Comparison of ENCODE assay signal across 7 cellular contexts in the genomic region with DNA sequence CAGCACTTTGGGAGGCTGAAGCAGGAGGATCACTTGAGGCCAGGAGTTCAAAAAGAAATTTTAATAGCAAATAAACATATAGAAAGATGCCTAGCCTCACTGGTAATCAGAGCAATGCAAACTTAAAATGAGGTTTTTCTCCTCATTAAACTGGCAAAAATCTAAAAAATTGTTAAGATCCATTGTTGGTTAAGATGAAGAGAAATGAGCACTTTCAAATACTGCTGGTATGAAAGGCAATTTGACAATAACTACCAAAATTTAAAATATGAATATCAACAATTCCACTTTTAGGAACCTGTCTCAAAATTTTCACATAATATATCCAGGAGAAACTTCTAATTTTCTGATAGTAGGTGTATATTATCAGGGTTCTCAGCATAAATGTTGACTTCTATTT.
"Had no signal": no experiment of that assay in that cellular context is flagged by ENCODE, and none has a peak within 500 bp of the region (broad histone marks: within the 10 kb centered on the region; RNA-seq: fewer than 3 reads in every experiment).

No MANE protein-coding gene starts in this region.

- FAIRE-seq: GM12878, GM12891, GM12892, GM18507, GM19239 had no signal

- DNase-seq: GDM1, GF-D8 had no signal

- ATAC-seq: GM12878 had no signal

- H3K4me3 ChIP-seq: GM12878 had no signal
